Comparison of ENCODE assay signal across 1 cellular context in genomic region chr16:28822520-28823290, GRCh38.
TF ChIP-seq lines count a peak whose summit lies in the region.

TSS of gene ATXN2L (plus strand) at chr16:28822999. CDS start at chr16:28823260, 261 bp downstream.

TF ChIP-seq in HepG2, 621 proteins besides CTCF, POLR2A, EP300 and RAD21 (continued from another document and continues in another):
- TF ChIP-seq E2F1 (CRISPR knock-in tag; IDR thresholded peaks at IDR 0.05): peak; percentile 88
- peak; percentile 68; the same call in 1 of the 2 replicates for TF ChIP-seq ZNF235 (CRISPR knock-in tag; IDR thresholded peaks at IDR 0.05; ENCODE audit: borderline replicate concordance)
- peak; percentile 97 for TF ChIP-seq ZNF747 (CRISPR knock-in tag; IDR thresholded peaks at IDR 0.05; ENCODE audit: borderline replicate concordance)
- 0 out of 2 replicates have a peak, but pooled peaks have one; percentile 79 for TF ChIP-seq ZNF354B (CRISPR knock-in tag; IDR thresholded peaks at IDR 0.05)
- TF ChIP-seq ZNF224 (CRISPR knock-in tag; IDR thresholded peaks at IDR 0.05): peak; percentile 50; the same call in 1 of the 2 replicates
- no peak for TF ChIP-seq ZNF704 (CRISPR knock-in tag; IDR thresholded peaks at IDR 0.05; ENCODE audit: borderline replicate concordance)
- TF ChIP-seq MLX (CRISPR knock-in tag; IDR thresholded peaks at IDR 0.05): peak; percentile 76; the same call in 1 of the 2 replicates
- TF ChIP-seq ELF1 (CRISPR knock-in tag; IDR thresholded peaks at IDR 0.05): peak; percentile 88
- TF ChIP-seq ZNF138 (CRISPR knock-in tag; IDR thresholded peaks at IDR 0.05; ENCODE audit: low read depth): peak; percentile 96
- no peak for TF ChIP-seq EEA1 (CRISPR knock-in tag; IDR thresholded peaks at IDR 0.05; ENCODE audit: borderline replicate concordance)
- TF ChIP-seq ZNF260 (CRISPR knock-in tag; IDR thresholded peaks at IDR 0.05; ENCODE audit: borderline replicate concordance, low read depth): no peak
- peak; percentile 68; the same call in 1 of the 2 replicates for TF ChIP-seq ZNF329 (CRISPR knock-in tag; IDR thresholded peaks at IDR 0.05; ENCODE audit: low read depth)
- peak; percentile 97 for TF ChIP-seq AGO1 (IDR thresholded peaks at IDR 0.05; ENCODE audit: low read depth, low read length, poor library complexity, severe bottlenecking)
- TF ChIP-seq ZNF615 (CRISPR knock-in tag; IDR thresholded peaks at IDR 0.05; ENCODE audit: borderline replicate concordance): peak; percentile 92; the same call in 1 of the 2 replicates
- TF ChIP-seq ATF7 (IDR thresholded peaks at IDR 0.05): no peak
- TF ChIP-seq ATF7 (CRISPR knock-in tag; IDR thresholded peaks at IDR 0.05): peak; percentile 89
- peak; percentile 93 for TF ChIP-seq RFXAP (CRISPR knock-in tag; IDR thresholded peaks at IDR 0.05; ENCODE audit: borderline replicate concordance)
- TF ChIP-seq NFIB (CRISPR knock-in tag; IDR thresholded peaks at IDR 0.05; ENCODE audit: borderline replicate concordance): no peak
- TF ChIP-seq FOXO4 (CRISPR knock-in tag; conservative IDR thresholded peaks at IDR 0.05): no peak
- TF ChIP-seq CAMTA2 (CRISPR knock-in tag; IDR thresholded peaks at IDR 0.05; ENCODE audit: borderline replicate concordance): peak; percentile 96
- TF ChIP-seq NFYB (CRISPR knock-in tag; IDR thresholded peaks at IDR 0.05): peak; percentile 63
- TF ChIP-seq RAD51 (IDR thresholded peaks at IDR 0.05; ENCODE audit: borderline replicate concordance): no peak
- peak; percentile 54; the same call in 1 of the 2 replicates for TF ChIP-seq ZBTB10 (CRISPR knock-in tag; IDR thresholded peaks at IDR 0.05; ENCODE audit: borderline replicate concordance)
- peak; percentile 89 for TF ChIP-seq MED1 (CRISPR knock-in tag; IDR thresholded peaks at IDR 0.05)
- no peak for TF ChIP-seq HOXA9 (CRISPR knock-in tag; IDR thresholded peaks at IDR 0.05; ENCODE audit: borderline replicate concordance)
- peak; percentile 55; the same call in 1 of the 2 replicates for TF ChIP-seq RNF2 (conservative IDR thresholded peaks at IDR 0.05; ENCODE audit: low read depth)
- TF ChIP-seq FOXP4 (CRISPR knock-in tag; IDR thresholded peaks at IDR 0.05): peak; percentile 76
- peak; percentile 49; the same call in 1 of the 2 replicates for TF ChIP-seq GABPA (IDR thresholded peaks at IDR 0.05; ENCODE audit: low read depth, low read length)
- peak; percentile 77 for TF ChIP-seq GABPA (CRISPR knock-in tag; IDR thresholded peaks at IDR 0.05; ENCODE audit: low read depth)
- no peak for TF ChIP-seq LCORL (IDR thresholded peaks at IDR 0.05)
- peak; percentile 82; the same call in 1 of the 2 replicates for TF ChIP-seq LCORL (CRISPR knock-in tag; IDR thresholded peaks at IDR 0.05)
- TF ChIP-seq TFDP2 (CRISPR knock-in tag; IDR thresholded peaks at IDR 0.05): peak; percentile 89
- peak; percentile 93; the same call in 1 of the 2 replicates for TF ChIP-seq SMAD1 (CRISPR knock-in tag; IDR thresholded peaks at IDR 0.05; ENCODE audit: borderline replicate concordance, low read depth)
- TF ChIP-seq NR2F2 (IDR thresholded peaks at IDR 0.05; ENCODE audit: borderline replicate concordance, low read depth): no peak; the same call in 1 of the 2 replicates
- TF ChIP-seq ZNF772 (CRISPR knock-in tag; IDR thresholded peaks at IDR 0.05): peak; percentile 98
- TF ChIP-seq ZNF367 (CRISPR knock-in tag; IDR thresholded peaks at IDR 0.05; ENCODE audit: borderline replicate concordance): 0 out of 2 replicates have a peak, but pooled peaks have one; percentile 68
- peak; percentile 80 for TF ChIP-seq ZNF761 (CRISPR knock-in tag; conservative IDR thresholded peaks at IDR 0.05)
- no peak; the same call in none of the 2 replicates for TF ChIP-seq PHF21A (CRISPR knock-in tag; IDR thresholded peaks at IDR 0.05)
- no peak for TF ChIP-seq SRSF4 (IDR thresholded peaks at IDR 0.05; ENCODE audit: low read depth, low read length, poor library complexity, severe bottlenecking)
- no peak for TF ChIP-seq NR3C1 (CRISPR knock-in tag; IDR thresholded peaks at IDR 0.05)
- TF ChIP-seq ETS1 (CRISPR knock-in tag; IDR thresholded peaks at IDR 0.05): no peak; the same call in none of the 2 replicates
- TF ChIP-seq MZF1 (CRISPR knock-in tag; IDR thresholded peaks at IDR 0.05; ENCODE audit: borderline replicate concordance): 0 out of 2 replicates have a peak, but pooled peaks have one; percentile 43
- TF ChIP-seq TBX2 (CRISPR knock-in tag; IDR thresholded peaks at IDR 0.05; ENCODE audit: borderline replicate concordance): peak; percentile 96
- TF ChIP-seq ZBTB42 (CRISPR knock-in tag; IDR thresholded peaks at IDR 0.05): peak; percentile 45; the same call in 1 of the 2 replicates
- TF ChIP-seq ZBTB34 (CRISPR knock-in tag; IDR thresholded peaks at IDR 0.05): peak; percentile 40; the same call in 1 of the 2 replicates
- TF ChIP-seq SMYD3 (CRISPR knock-in tag; IDR thresholded peaks at IDR 0.05): no peak
- peak; percentile 96 for TF ChIP-seq KDM4B (CRISPR knock-in tag; IDR thresholded peaks at IDR 0.05)
- TF ChIP-seq ZNF597 (CRISPR knock-in tag; IDR thresholded peaks at IDR 0.05): peak; percentile 42; the same call in 1 of the 2 replicates
